In the genomic region with DNA sequence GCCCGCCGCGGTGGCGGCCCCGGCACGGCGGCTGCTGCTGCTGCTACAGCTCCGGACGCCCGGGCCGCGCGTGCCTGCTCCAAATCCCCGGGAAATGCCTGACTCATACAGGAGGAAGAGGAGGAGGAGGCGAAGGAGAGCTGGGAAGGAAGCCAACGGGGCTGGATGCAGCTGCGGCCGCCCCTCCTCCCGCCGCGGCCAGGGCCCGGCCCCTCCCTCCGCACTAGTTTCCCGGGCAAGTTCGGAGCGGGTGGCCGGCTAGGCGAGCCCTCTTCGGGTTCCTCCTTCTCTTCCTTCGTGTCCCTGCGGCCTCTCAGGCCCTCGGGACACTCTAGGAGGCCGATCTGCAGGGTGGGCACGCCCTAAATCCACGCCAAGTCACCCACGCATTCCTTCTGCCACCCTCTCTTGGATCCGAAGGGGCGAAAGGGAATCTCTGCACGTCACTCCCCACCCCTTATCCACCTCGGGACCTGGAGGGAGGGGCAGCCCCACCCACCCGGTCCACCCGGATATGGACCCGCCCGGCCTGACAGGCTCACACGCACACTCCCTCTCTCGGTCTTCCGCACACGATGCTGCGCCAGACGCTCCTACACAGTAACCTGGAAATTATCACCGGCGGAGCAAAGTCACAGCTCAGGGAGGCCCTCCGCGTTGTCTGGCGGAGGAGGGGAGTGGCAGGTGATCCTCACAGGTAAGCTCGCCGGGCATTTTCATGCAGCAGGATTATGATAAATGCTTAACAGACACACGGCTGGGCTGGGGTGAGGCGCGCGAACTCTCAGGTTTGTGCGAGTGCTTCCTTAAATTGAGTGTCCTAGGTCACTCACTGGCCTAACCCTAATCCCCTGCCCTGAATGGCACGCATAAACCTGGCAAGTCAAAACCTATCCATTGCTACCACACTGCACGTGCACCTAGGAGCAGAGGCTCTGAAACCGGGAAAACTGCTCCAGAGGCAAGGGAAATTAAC, we compare ENCODE assay signal across 8 cellular contexts.
A peak's percentile ranks its signal among the peaks of the same experiment; 100 is the strongest.
DNase-seq lines count a peak whose midpoint lies in the region; ATAC-seq, FAIRE-seq and TF ChIP-seq lines count a peak whose summit lies in the region.

A gene with protein sequence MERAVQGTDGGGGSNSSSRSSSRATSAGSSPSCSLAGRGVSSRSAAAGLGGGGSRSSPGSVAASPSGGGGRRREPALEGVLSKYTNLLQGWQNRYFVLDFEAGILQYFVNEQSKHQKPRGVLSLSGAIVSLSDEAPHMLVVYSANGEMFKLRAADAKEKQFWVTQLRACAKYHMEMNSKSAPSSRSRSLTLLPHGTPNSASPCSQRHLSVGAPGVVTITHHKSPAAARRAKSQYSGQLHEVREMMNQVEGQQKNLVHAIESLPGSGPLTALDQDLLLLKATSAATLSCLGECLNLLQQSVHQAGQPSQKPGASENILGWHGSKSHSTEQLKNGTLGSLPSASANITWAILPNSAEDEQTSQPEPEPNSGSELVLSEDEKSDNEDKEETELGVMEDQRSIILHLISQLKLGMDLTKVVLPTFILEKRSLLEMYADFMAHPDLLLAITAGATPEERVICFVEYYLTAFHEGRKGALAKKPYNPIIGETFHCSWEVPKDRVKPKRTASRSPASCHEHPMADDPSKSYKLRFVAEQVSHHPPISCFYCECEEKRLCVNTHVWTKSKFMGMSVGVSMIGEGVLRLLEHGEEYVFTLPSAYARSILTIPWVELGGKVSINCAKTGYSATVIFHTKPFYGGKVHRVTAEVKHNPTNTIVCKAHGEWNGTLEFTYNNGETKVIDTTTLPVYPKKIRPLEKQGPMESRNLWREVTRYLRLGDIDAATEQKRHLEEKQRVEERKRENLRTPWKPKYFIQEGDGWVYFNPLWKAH (minus strand): TSS at position 57 of the 976 bp plus-strand sequence. CDS start 83 bp downstream, outside the sequence.
TSS of gene ZNF860 (plus strand) at position 545 of the 976 bp plus-strand sequence. CDS start 7,330 bp downstream, outside the sequence.

- peaks cover 18% of the 10 kb centered on the region for H3K4me1 Mint-ChIP-seq in activated naive CD4-positive, alpha-beta T cell treated with anti-CD3 and anti-CD28 coated beads, Interleukin-2, amount 50 U/mL, for 24 hours
- H3K4me1 Mint-ChIP-seq in nephron: peaks cover 9% of the 10 kb centered on the region

- ATAC-seq in HG02678 (IDR thresholded peaks at IDR 0.05; ENCODE audit: unreplicated experiment): peak; percentile 25

- H3K9me3 Mint-ChIP-seq in activated naive CD4-positive, alpha-beta T cell treated with anti-CD3 and anti-CD28 coated beads, Interleukin-2, amount 50 U/mL, for 24 hours: no peaks in the 10 kb centered on the region
- no peaks in the 10 kb centered on the region for H3K9me3 Mint-ChIP-seq in nephron

- H3K27me3 Mint-ChIP-seq in activated naive CD4-positive, alpha-beta T cell treated with anti-CD3 and anti-CD28 coated beads, Interleukin-2, amount 50 U/mL, for 24 hours: peaks cover 23% of the 10 kb centered on the region
- peaks cover 25% of the 10 kb centered on the region for H3K27me3 Mint-ChIP-seq in nephron (ENCODE audit: low read depth)

- DNase-seq in EL (peak; percentile 94), NCI-H748 (lab: John Stamatoyannopoulos, UW; ENCODE audit: unreplicated experiment) (peak; percentile 89), germinal center (ENCODE audit: low spot score) (peak; percentile 66), urothelium cell line (ENCODE audit: low spot score) (peak; percentile 92), DMS114 treated with DMSO at 0.1 percent for 48 hours (lab: John Stamatoyannopoulos, UW; ENCODE audit: unreplicated experiment) (no peak)

- no peaks in the 10 kb centered on the region for H3K36me3 Mint-ChIP-seq in activated naive CD4-positive, alpha-beta T cell treated with anti-CD3 and anti-CD28 coated beads, Interleukin-2, amount 50 U/mL, for 24 hours
- peaks cover 3% of the 10 kb centered on the region for H3K36me3 Mint-ChIP-seq in nephron (ENCODE audit: low read depth)

- TF ChIP-seq CTCF in nephron (IDR thresholded peaks at IDR 0.05; ENCODE audit: unreplicated experiment in 3 of 3): no peak

- H3K27ac Mint-ChIP-seq in activated naive CD4-positive, alpha-beta T cell treated with anti-CD3 and anti-CD28 coated beads, Interleukin-2, amount 50 U/mL, for 24 hours: peak within 1 kb of the TSS; percentile 68
- peak within 1 kb of the TSS; percentile 55 to 91 (median 88) for H3K27ac Mint-ChIP-seq in nephron

- FAIRE-seq in urothelium cell line (lab: Jason Lieb, UNC): peak; percentile 81

- H3K4me3 Mint-ChIP-seq in activated naive CD4-positive, alpha-beta T cell treated with anti-CD3 and anti-CD28 coated beads, Interleukin-2, amount 50 U/mL, for 24 hours: peak within 1 kb of the TSS; percentile 87
- peak within 1 kb of the TSS; percentile 92 to 93 (median 93) for H3K4me3 Mint-ChIP-seq in nephron
